ENCODE assay signal across 1 cellular context in the genomic region with DNA sequence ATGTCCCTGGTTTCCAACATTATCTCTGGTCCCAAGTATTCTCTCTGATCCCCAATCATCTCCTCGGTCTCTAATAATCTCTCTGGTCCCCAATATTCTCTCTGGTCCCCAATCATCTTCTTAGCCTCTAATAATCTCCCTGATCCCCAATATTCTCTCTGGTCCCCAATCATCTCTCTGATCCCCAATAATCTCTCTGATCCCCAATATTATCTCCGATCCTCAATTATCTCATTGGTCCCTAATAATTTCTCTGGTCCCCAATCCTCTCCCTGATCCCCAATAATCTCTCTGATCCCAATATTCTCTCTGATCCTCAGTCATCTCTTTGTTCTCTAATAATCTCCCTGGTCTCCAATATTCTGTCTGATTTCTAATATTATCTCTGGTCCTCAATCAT.
TF ChIP-seq lines count a peak whose summit lies in the region.

No MANE protein-coding gene starts in this region.

TF ChIP-seq in K562, 482 proteins besides CTCF, POLR2A, EP300 and RAD21:
- peak; percentile 66 for TF ChIP-seq DACH1 (IDR thresholded peaks at IDR 0.05; ENCODE audit: partially characterized antibody)
- no peak for TF ChIP-seq U2AF1 (optimal IDR thresholded peaks at IDR 0.05; ENCODE audit: low read depth, low read length)
